23 cellular contexts compared by ENCODE assay signal in the genomic region with DNA sequence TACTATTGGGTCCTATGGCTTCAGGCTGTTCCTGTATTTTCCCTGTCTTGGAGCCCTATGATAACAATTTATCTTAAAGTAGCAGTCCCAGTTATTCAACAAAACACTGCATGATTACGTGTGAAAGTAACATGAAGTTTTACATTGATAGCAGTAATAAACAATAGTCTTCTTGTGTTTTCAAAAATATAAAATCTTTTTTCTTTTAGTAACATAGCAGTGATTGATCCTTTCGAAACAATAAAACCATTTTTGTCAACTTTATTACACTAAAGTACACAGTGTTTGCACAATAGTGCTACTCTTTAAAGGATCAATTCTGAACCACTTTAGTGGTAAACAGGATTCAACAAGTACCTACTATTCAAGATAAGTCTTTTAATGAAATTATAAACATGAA.
"Had no signal": no experiment of that assay in that cellular context is flagged by ENCODE, and none has a peak within 500 bp of the region (broad histone marks: within the 10 kb centered on the region; RNA-seq: fewer than 3 reads in every experiment).

No MANE protein-coding gene starts in this region.

- H3K4me3 ChIP-seq: colonic mucosa, hepatocyte, lung, sigmoid colon, skin epidermis, testis, tibial nerve had no signal

- H3K9ac ChIP-seq: parathyroid adenoma had no signal

- ATAC-seq: foreskin keratinocyte; left cardiac atrium; left ventricle myocardium superior; stimulated activated naive B cell treated with anti-CD40 and anti-IgM and Interleukin-4, amounts not matched to agents 10 μg/mL and 1 μg/mL and 100 μg/mL, for 72 hours; stimulated activated naive CD8-positive, alpha-beta T cell treated with anti-CD3 and anti-CD28 coated beads, Interleukin-15, amount 100 ng/mL, for 72 hours had no signal

- DNase-seq: colonic mucosa; dermis blood vessel endothelial cell; endodermal cell; foreskin keratinocyte; head of caudate nucleus; kidney; left cardiac atrium; left ventricle myocardium superior; mesenchymal stem cell; midbrain; naive B cell; sigmoid colon; stimulated activated CD4-positive, alpha-beta T cell treated with anti-CD3 and anti-CD28 coated beads, Interleukin-2, amount 100 ng/mL, for 24 hours; stimulated activated CD4-positive, alpha-beta T cell treated with anti-CD3 and anti-CD28 coated beads, Interleukin-4, amount 100 ng/mL, for 4 hours; stimulated activated naive B cell treated with anti-CD40 and anti-IgM and Interleukin-4, amounts not matched to agents 10 μg/mL and 1 μg/mL and 100 μg/mL, for 72 hours; stimulated activated naive CD8-positive, alpha-beta T cell treated with anti-CD3 and anti-CD28 coated beads, Interleukin-15, amount 100 ng/mL, for 72 hours; testis had no signal

- H3K36me3 ChIP-seq: colonic mucosa, sigmoid colon, tibial nerve had no signal

- H3K4me2 ChIP-seq: hepatocyte had no signal

- H3K79me2 ChIP-seq: hepatocyte, parathyroid adenoma had no signal

- H3K4me1 ChIP-seq: colonic mucosa, parathyroid adenoma, sigmoid colon, testis had no signal

- H3K9me3 ChIP-seq: colonic mucosa, sigmoid colon, testis, tibial nerve had no signal

- H3K27me3 ChIP-seq: colonic mucosa, foreskin keratinocyte, hepatocyte, sigmoid colon, testis, tibial nerve had no signal

- H2AFZ ChIP-seq: hepatocyte, parathyroid adenoma had no signal

- H3K27ac ChIP-seq: colonic mucosa, foreskin keratinocyte, hepatocyte, parathyroid adenoma, sigmoid colon, skin epidermis, testis, tibial nerve had no signal

- FAIRE-seq: endothelial cell of umbilical vein, kidney had no signal
